Comparison of ENCODE assay signal across 9 cellular contexts in genomic region chr21:43867332-43867703, GRCh38. TPM values are rescaled to one million over a fixed set of nuclear protein-coding genes. Genes with fewer than 3 reads are reported as not detected.
DNase-seq lines count a peak whose midpoint lies in the region; ATAC-seq and TF ChIP-seq lines count a peak whose summit lies in the region.
"Had no signal": no experiment of that assay in that cellular context is flagged by ENCODE, and none has a peak within 500 bp of the region (broad histone marks: within the 10 kb centered on the region; RNA-seq: fewer than 3 reads in every experiment).

No MANE protein-coding gene starts in this region.

- H3K4me2 ChIP-seq in Karpas-422 (ENCODE audit: low read depth, low read length, poor library complexity, severe bottlenecking), result peak overlapping the region; percentile 74

- no peak overlapping the region for H2AFZ ChIP-seq in Karpas-422 (ENCODE audit: low read length)

- H3K27me3 Mint-ChIP-seq in nephron (ENCODE audit: low read depth), result peaks cover 4% of the 10 kb centered on the region

- peaks cover 34% of the 10 kb centered on the region for H3K4me1 Mint-ChIP-seq in nephron

- H3K27ac Mint-ChIP-seq in nephron, result peak overlapping the region; percentile 55 to 95 (median 81)

- H3K36me3 Mint-ChIP-seq in nephron (ENCODE audit: low read depth), result peaks cover 43% of the 10 kb centered on the region

- H3K4me1 ChIP-seq in Karpas-422 (ENCODE audit: low read length), result peaks cover 22% of the 10 kb centered on the region

- DNase-seq in Karpas-422, result no peak
- DNase-seq in coronary artery (ENCODE audit: low spot score), result no peak
- DNase-seq in A172 (ENCODE audit: low spot score), result no peak
- DNase-seq in cerebellar cortex (ENCODE audit: low spot score), result no peak
- no peak for DNase-seq in stimulated activated CD4-positive, alpha-beta T cell treated with anti-CD3 and anti-CD28 coated beads, Interleukin-2, amount 100 ng/mL, for 24 hours
- DNase-seq: NCI-H187 treated with DMSO at 0.1 percent for 48 hours had no signal

- peak overlapping the region; percentile 97; the same call in 1 of the 2 replicates for H3K4me3 ChIP-seq in Karpas-422 (ENCODE audit: low read length)
- peak overlapping the region; percentile 74 for H3K4me3 ChIP-seq in coronary artery

- H4K20me1 ChIP-seq in Karpas-422 (ENCODE audit: insufficient read depth, low read depth, low read length), result no peaks in the 10 kb centered on the region

- TF ChIP-seq CTCF in C4-2B (conservative IDR thresholded peaks at IDR 0.05) (no peak), coronary artery (IDR thresholded peaks at IDR 0.05) (no peak), nephron (IDR thresholded peaks at IDR 0.05; ENCODE audit: unreplicated experiment in 3 of 3) (no peak)

- no peaks in the 10 kb centered on the region for H3K9me3 ChIP-seq in Karpas-422 (ENCODE audit: low read length)

- H3K27ac ChIP-seq in C4-2B (peak overlapping the region; percentile 90; the same call in 1 of the 2 replicates), Karpas-422 (ENCODE audit: low read length) (no peak overlapping the region), coronary artery (no peak overlapping the region)

- peaks cover 33% of the 10 kb centered on the region for H3K36me3 ChIP-seq in Karpas-422 (ENCODE audit: insufficient read depth, low read length)

- no peaks in the 10 kb centered on the region for H3K27me3 ChIP-seq in Karpas-422 (ENCODE audit: low read length)

- no peaks in the 10 kb centered on the region for H3K9me3 Mint-ChIP-seq in nephron

- ATAC-seq in HG03378 (IDR thresholded peaks at IDR 0.05; ENCODE audit: unreplicated experiment), result no peak

- no peaks in the 10 kb centered on the region for H3K9me2 ChIP-seq in Karpas-422 (replicated peaks; ENCODE audit: insufficient read depth, low read length)

- H3K79me2 ChIP-seq in Karpas-422 (ENCODE audit: low read length), result peaks cover 68% of the 10 kb centered on the region

- peak overlapping the region; percentile 97 for H3K9ac ChIP-seq in Karpas-422 (ENCODE audit: low read length)

- peak overlapping the region; percentile 79 to 88 (median 82) for H3K4me3 Mint-ChIP-seq in nephron

RNA-seq across cellular contexts. Expression of gene AGPAT3, which starts 2.3 kb away (rescaled TPM):
- total RNA-seq in Karpas-422 (2014; rRNA removed; shearing (Covaris generic); ENCODE audit: low replicate concordance), result 29.0 and 42.2 TPM in 2 replicates
- 73.4 and 73.5 TPM in 2 replicates for total RNA-seq in A172 (2014; rRNA removed; shearing (Covaris generic))
